22 cellular contexts compared by ENCODE assay signal in genomic region chr1:245622332-245623014, GRCh38.
"Had no signal": no experiment of that assay in that cellular context is flagged by ENCODE, and none has a peak within 500 bp of the region (broad histone marks: within the 10 kb centered on the region; RNA-seq: fewer than 3 reads in every experiment).

No MANE protein-coding gene starts in this region.

- H3K9me3 ChIP-seq: gastrocnemius medialis, lower lobe of right lung had no signal

- H3K9me3 Mint-ChIP-seq: activated CD8-positive, alpha-beta T cell treated with anti-CD3 and anti-CD28 coated beads for 36 hours; activated naive CD4-positive, alpha-beta T cell treated with anti-CD3 and anti-CD28 coated beads, Interleukin-2, amount 10 ng/mL, durations not matched to agents 7 days and 5 days; activated naive CD8-positive, alpha-beta T cell treated with anti-CD3 and anti-CD28 coated beads, Interleukin-2, amount 50 U/mL, for 24 hours; activated T-cell treated with anti-CD3 and anti-CD28 coated beads, Interleukin-2, amount 50 U/mL, for 4 hours had no signal

- H3K27me3 ChIP-seq: gastrocnemius medialis, tibial nerve had no signal

- H3K27ac ChIP-seq: coronary artery, gastrocnemius medialis, lower lobe of right lung, tibial nerve had no signal

- H3K4me1 ChIP-seq: gastrocnemius medialis, lower lobe of right lung, tibial nerve had no signal

- ATAC-seq: activated T-cell treated with anti-CD3 and anti-CD28 coated beads, Interleukin-2, amount 50 U/mL, for 4 hours; gastrocnemius medialis; left colon; lower lobe of right lung; natural killer cell treated with Interleukin-12 subunit alpha and Interleukin-12 subunit beta and Interleukin-15 and Interleukin-18, amount 100 ng/mL, for 72 hours; T-cell had no signal

- H3K36me3 ChIP-seq: gastrocnemius medialis, lower lobe of right lung, tibial nerve had no signal

- H3K27me3 Mint-ChIP-seq: activated CD4-positive, alpha-beta T cell treated with anti-CD3 and anti-CD28 coated beads, Interleukin-2, amount 10 ng/mL, durations not matched to agents 24 days and 14 days; activated naive CD4-positive, alpha-beta T cell treated with anti-CD3 and anti-CD28 coated beads, Interleukin-2, amount 10 ng/mL, durations not matched to agents 7 days and 5 days had no signal

- H3K4me3 Mint-ChIP-seq: activated CD4-positive, alpha-beta T cell treated with anti-CD3 and anti-CD28 coated beads, Interleukin-2, amount 10 ng/mL, durations not matched to agents 24 days and 14 days; activated CD8-positive, alpha-beta T cell treated with anti-CD3 and anti-CD28 coated beads for 36 hours; activated naive CD4-positive, alpha-beta T cell treated with anti-CD3 and anti-CD28 coated beads, Interleukin-2, amount 10 ng/mL, durations not matched to agents 7 days and 5 days; activated naive CD8-positive, alpha-beta T cell treated with anti-CD3 and anti-CD28 coated beads, Interleukin-2, amount 50 U/mL, for 24 hours; activated T-cell treated with anti-CD3 and anti-CD28 coated beads, Interleukin-2, amount 50 U/mL, for 4 hours; brain; mesothelial cell of epicardium; natural killer cell treated with Interleukin-12 subunit alpha and Interleukin-12 subunit beta and Interleukin-15 and Interleukin-18, amount 100 ng/mL, for 72 hours; T-cell had no signal

- H3K36me3 Mint-ChIP-seq: activated naive CD4-positive, alpha-beta T cell treated with anti-CD3 and anti-CD28 coated beads, Interleukin-2, amount 10 ng/mL, durations not matched to agents 7 days and 5 days; T-cell had no signal

- H3K4me3 ChIP-seq: coronary artery, gastrocnemius medialis, lower lobe of right lung, tibial nerve had no signal

- H3K4me1 Mint-ChIP-seq: brain, T-cell had no signal

- H3K27ac Mint-ChIP-seq: activated CD4-positive, alpha-beta T cell treated with anti-CD3 and anti-CD28 coated beads, Interleukin-2, amount 10 ng/mL, durations not matched to agents 24 days and 14 days; activated CD8-positive, alpha-beta T cell treated with anti-CD3 and anti-CD28 coated beads for 36 hours; activated naive CD4-positive, alpha-beta T cell treated with anti-CD3 and anti-CD28 coated beads, Interleukin-2, amount 10 ng/mL, durations not matched to agents 7 days and 5 days; activated naive CD8-positive, alpha-beta T cell treated with anti-CD3 and anti-CD28 coated beads, Interleukin-2, amount 50 U/mL, for 24 hours; mesothelial cell of epicardium; natural killer cell treated with Interleukin-12 subunit alpha and Interleukin-12 subunit beta and Interleukin-15 and Interleukin-18, amount 100 ng/mL, for 72 hours; T-cell had no signal

- DNase-seq: activated CD4-positive, alpha-beta T cell treated with anti-CD3 and anti-CD28 coated beads, Interleukin-2, amount 10 ng/mL, durations not matched to agents 24 days and 14 days; activated CD8-positive, alpha-beta T cell treated with anti-CD3 and anti-CD28 coated beads for 36 hours; activated effector memory CD4-positive, alpha-beta T cell treated with Interleukin-2 at 50 U/mL for 16 hours; activated naive CD4-positive, alpha-beta T cell treated with anti-CD3 and anti-CD28 coated beads, Interleukin-2, amount 10 ng/mL, durations not matched to agents 7 days and 5 days; activated naive CD8-positive, alpha-beta T cell treated with anti-CD3 and anti-CD28 coated beads, Interleukin-2, amount 50 U/mL, for 24 hours; activated T-cell treated with anti-CD3 and anti-CD28 coated beads, Interleukin-2, amount 50 U/mL, for 4 hours; anterior cingulate cortex; central memory CD4-positive, alpha-beta T cell; gastrocnemius medialis; left colon; lower lobe of right lung; retina; stimulated activated CD4-positive, alpha-beta T cell treated with anti-CD3 and anti-CD28 coated beads, Interleukin-2, amount 100 ng/mL, for 24 hours; stimulated activated naive CD8-positive, alpha-beta T cell treated with anti-CD3 and anti-CD28 coated beads, Interleukin-15, Interleukin-2, amounts not matched to agents 100 U/mL and 50 U/mL, for 24 hours; substantia nigra; T-cell; T-helper 9 cell had no signal
